ENCODE assay signal across 17 cellular contexts in the genomic region with DNA sequence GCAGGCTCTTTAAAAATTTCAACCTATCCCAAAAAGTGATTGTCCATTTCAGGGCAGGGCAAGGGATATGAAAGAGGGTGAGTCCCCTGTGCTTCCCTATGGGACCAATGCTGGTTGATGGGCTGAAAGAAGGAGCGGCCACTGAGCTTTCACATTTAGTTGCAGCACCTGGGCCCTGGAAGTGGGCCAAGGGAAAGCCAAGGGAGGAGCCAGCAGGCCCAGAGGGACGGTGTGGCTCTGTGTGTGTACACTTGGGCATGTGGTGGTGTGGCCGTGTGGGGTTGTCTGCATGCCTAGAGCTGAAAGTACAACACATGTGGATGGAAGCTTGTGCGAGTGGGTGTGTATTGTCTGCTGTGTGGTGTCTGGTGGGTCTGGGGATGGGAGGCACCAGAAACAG. TPM values are rescaled to one million over a fixed set of nuclear protein-coding genes. Genes with fewer than 3 reads are reported as not detected.
DNase-seq lines count a peak whose midpoint lies in the region; ATAC-seq and TF ChIP-seq lines count a peak whose summit lies in the region.
"Had no signal": no experiment of that assay in that cellular context is flagged by ENCODE, and none has a peak within 500 bp of the region (broad histone marks: within the 10 kb centered on the region; RNA-seq: fewer than 3 reads in every experiment).

No MANE protein-coding gene starts in this region.

- H3K9me3 ChIP-seq in T-helper 17 cell (ENCODE audit: control insufficient read depth, low read length, poor library complexity, severe bottlenecking) (no peaks in the 10 kb centered on the region), suprapubic skin (no peaks in the 10 kb centered on the region)
- H3K9me3 ChIP-seq: esophagus squamous epithelium had no signal

- 70% methylated on average over 4 of the region's 4 CpGs for WGBS in suprapubic skin

- no peak overlapping the region for H3K27ac Mint-ChIP-seq in activated CD8-positive, alpha-beta memory T cell treated with anti-CD3 and anti-CD28 coated beads, Interleukin-2, amount 10 ng/mL, durations not matched to agents 7 days and 5 days
- H3K27ac Mint-ChIP-seq in T-helper 17 cell (peak overlapping the region; percentile 79), nephron progenitor cell (peak overlapping the region; percentile 22), type B pancreatic cell (no peak overlapping the region), mesothelial cell of epicardium (no peak overlapping the region)

- no peaks in the 10 kb centered on the region for H3K9me3 Mint-ChIP-seq in activated CD8-positive, alpha-beta memory T cell treated with anti-CD3 and anti-CD28 coated beads, Interleukin-2, amount 10 ng/mL, durations not matched to agents 7 days and 5 days (ENCODE audit: low read depth)
- H3K9me3 Mint-ChIP-seq in nephron progenitor cell (no peaks in the 10 kb centered on the region), type B pancreatic cell (no peaks in the 10 kb centered on the region), mesothelial cell of epicardium (no peaks in the 10 kb centered on the region)
- H3K9me3 Mint-ChIP-seq: activated naive CD8-positive, alpha-beta T cell treated with anti-CD3 and anti-CD28 coated beads, Interleukin-2, amount 10 ng/mL, durations not matched to agents 7 days and 5 days; natural killer cell treated with Interleukin-12 subunit alpha and Interleukin-12 subunit beta and Interleukin-15 and Interleukin-18, amount 100 ng/mL, for 72 hours; stimulated activated naive B cell treated with anti-CD40 and anti-IgM and Interleukin-4, amounts not matched to agents 10 μg/mL and 1 μg/mL and 100 μg/mL, for 72 hours had no signal

- H3K36me3 ChIP-seq in H7 (replicated peaks; ENCODE audit: control insufficient read depth, insufficient read depth, low read length) (peaks cover 14% of the 10 kb centered on the region), suprapubic skin (peaks cover 53% of the 10 kb centered on the region)

- H3K27ac ChIP-seq in suprapubic skin: no peak overlapping the region

- H3K27me3 Mint-ChIP-seq in activated CD8-positive, alpha-beta memory T cell treated with anti-CD3 and anti-CD28 coated beads, Interleukin-2, amount 10 ng/mL, durations not matched to agents 7 days and 5 days: no peaks in the 10 kb centered on the region
- no peaks in the 10 kb centered on the region for H3K27me3 Mint-ChIP-seq in T-helper 17 cell
- peaks cover 5% of the 10 kb centered on the region for H3K27me3 Mint-ChIP-seq in nephron progenitor cell (ENCODE audit: low read depth, poor library complexity)
- H3K27me3 Mint-ChIP-seq in type B pancreatic cell: no peaks in the 10 kb centered on the region
- H3K27me3 Mint-ChIP-seq in mesothelial cell of epicardium (ENCODE audit: low read depth): no peaks in the 10 kb centered on the region
- H3K27me3 Mint-ChIP-seq: activated naive CD8-positive, alpha-beta T cell treated with anti-CD3 and anti-CD28 coated beads, Interleukin-2, amount 10 ng/mL, durations not matched to agents 7 days and 5 days; natural killer cell treated with Interleukin-12 subunit alpha and Interleukin-12 subunit beta and Interleukin-15 and Interleukin-18, amount 100 ng/mL, for 72 hours; stimulated activated naive B cell treated with anti-CD40 and anti-IgM and Interleukin-4, amounts not matched to agents 10 μg/mL and 1 μg/mL and 100 μg/mL, for 72 hours had no signal

- H3K27me3 ChIP-seq in H7 (ENCODE audit: control insufficient read depth, insufficient read depth, low read length) (no peaks in the 10 kb centered on the region), suprapubic skin (no peaks in the 10 kb centered on the region)
- H3K27me3 ChIP-seq: esophagus squamous epithelium had no signal

- CTCF ChIA-PET in activated CD8-positive, alpha-beta memory T cell treated with anti-CD3 and anti-CD28 coated beads, Interleukin-2, amount 10 ng/mL, durations not matched to agents 7 days and 5 days (lab: Charles Lee): no interaction called here

- no peak for TF ChIP-seq POLR2A in suprapubic skin (IDR thresholded peaks at IDR 0.05)

- TF ChIP-seq EP300 in suprapubic skin (IDR thresholded peaks at IDR 0.05): no peak

- H3K4me1 Mint-ChIP-seq in activated CD8-positive, alpha-beta memory T cell treated with anti-CD3 and anti-CD28 coated beads, Interleukin-2, amount 10 ng/mL, durations not matched to agents 7 days and 5 days: no peaks in the 10 kb centered on the region
- peaks cover 10% of the 10 kb centered on the region for H3K4me1 Mint-ChIP-seq in T-helper 17 cell
- peaks cover 18% of the 10 kb centered on the region for H3K4me1 Mint-ChIP-seq in nephron progenitor cell
- H3K4me1 Mint-ChIP-seq in type B pancreatic cell (ENCODE audit: unreplicated experiment): peaks cover 7% of the 10 kb centered on the region
- H3K4me1 Mint-ChIP-seq in mesothelial cell of epicardium: peaks cover 20% of the 10 kb centered on the region

- H3K4me3 Mint-ChIP-seq in activated CD8-positive, alpha-beta memory T cell treated with anti-CD3 and anti-CD28 coated beads, Interleukin-2, amount 10 ng/mL, durations not matched to agents 7 days and 5 days: no peak overlapping the region
- H3K4me3 Mint-ChIP-seq in T-helper 17 cell (peak overlapping the region; percentile 31), nephron progenitor cell (no peak overlapping the region), type B pancreatic cell (no peak overlapping the region), mesothelial cell of epicardium (no peak overlapping the region)
- H3K4me3 Mint-ChIP-seq: activated naive CD8-positive, alpha-beta T cell treated with anti-CD3 and anti-CD28 coated beads, Interleukin-2, amount 10 ng/mL, durations not matched to agents 7 days and 5 days; natural killer cell treated with Interleukin-12 subunit alpha and Interleukin-12 subunit beta and Interleukin-15 and Interleukin-18, amount 100 ng/mL, for 72 hours had no signal

- H3K4me3 ChIP-seq in H7 (ENCODE audit: insufficient read depth, low read depth, low read length) (no peak overlapping the region), suprapubic skin (no peak overlapping the region)
- H3K4me3 ChIP-seq: esophagus squamous epithelium had no signal

- peaks cover 35% of the 10 kb centered on the region for H3K36me3 Mint-ChIP-seq in activated CD8-positive, alpha-beta memory T cell treated with anti-CD3 and anti-CD28 coated beads, Interleukin-2, amount 10 ng/mL, durations not matched to agents 7 days and 5 days
- peaks cover 2% of the 10 kb centered on the region for H3K36me3 Mint-ChIP-seq in T-helper 17 cell (ENCODE audit: low read depth)
- peaks cover 21% of the 10 kb centered on the region for H3K36me3 Mint-ChIP-seq in nephron progenitor cell (ENCODE audit: low read depth)
- peaks cover 10% of the 10 kb centered on the region for H3K36me3 Mint-ChIP-seq in type B pancreatic cell
- H3K36me3 Mint-ChIP-seq in mesothelial cell of epicardium: peaks cover 10% of the 10 kb centered on the region

- ATAC-seq in activated CD8-positive, alpha-beta memory T cell treated with anti-CD3 and anti-CD28 coated beads, Interleukin-2, amount 10 ng/mL, durations not matched to agents 7 days and 5 days: no peak
- ATAC-seq in T-helper 17 cell: no peak
- ATAC-seq: stimulated activated naive B cell treated with anti-CD40 and anti-IgM and Interleukin-4, amounts not matched to agents 10 μg/mL and 1 μg/mL and 100 μg/mL, for 72 hours had no signal

- DNase-seq in activated CD8-positive, alpha-beta memory T cell treated with anti-CD3 and anti-CD28 coated beads for 24 hours: peak; percentile 55
- no peak for DNase-seq in activated CD8-positive, alpha-beta memory T cell treated with anti-CD3 and anti-CD28 coated beads, Interleukin-2, amount 10 ng/mL, durations not matched to agents 7 days and 5 days
- DNase-seq in H7 (peak; percentile 16), T-helper 17 cell (no peak), nephron progenitor cell (no peak), type B pancreatic cell (ENCODE audit: extremely low spot score, unreplicated experiment) (no peak), suprapubic skin (ENCODE audit: low spot score in 2 of 2) (no peak), mesothelial cell of epicardium (ENCODE audit: low spot score in 2 of 2, unreplicated experiment in 2 of 2) (no peak)
- DNase-seq: activated CD4-positive, alpha-beta T cell treated with anti-CD3 and anti-CD28 coated beads, Interleukin-2, amount 50 U/mL, for 48 hours; activated naive CD8-positive, alpha-beta T cell treated with anti-CD3 and anti-CD28 coated beads, Interleukin-2, amount 10 ng/mL, durations not matched to agents 7 days and 5 days; esophagus squamous epithelium; KG1; retina; stimulated activated CD4-positive, alpha-beta T cell treated with anti-CD3 and anti-CD28 coated beads, Interleukin-2, amount 100 ng/mL, for 48 hours; stimulated activated naive B cell treated with anti-CD40 and anti-IgM and Interleukin-4, amounts not matched to agents 10 μg/mL and 1 μg/mL and 100 μg/mL, for 72 hours; T1000 had no signal

- TF ChIP-seq CTCF in nephron progenitor cell (IDR thresholded peaks at IDR 0.05) (no peak), type B pancreatic cell (conservative IDR thresholded peaks at IDR 0.05) (no peak), suprapubic skin (IDR thresholded peaks at IDR 0.05) (no peak), mesothelial cell of epicardium (IDR thresholded peaks at IDR 0.05; ENCODE audit: unreplicated experiment) (no peak)

- H3K4me1 ChIP-seq in suprapubic skin: peaks cover 3% of the 10 kb centered on the region

RNA-seq across cellular contexts. Expression of a gene that starts 14.0 kb away (rescaled TPM):
- 10 to 100 TPM; 53.6 to 58.9 TPM for total RNA-seq in activated CD8-positive, alpha-beta memory T cell treated with anti-CD3 and anti-CD28 coated beads, Interleukin-2, amount 10 ng/mL, durations not matched to agents 7 days and 5 days
- 24.3 and 25.6 TPM in 2 replicates for total RNA-seq in H7 (2014; rRNA removed; shearing (Covaris generic))
- total RNA-seq in T-helper 17 cell: 10 to 100 TPM; 37.2 to 51.5 TPM
- 43.6 and 45.2 TPM in 2 replicates for total RNA-seq in type B pancreatic cell (ENCODE audit: low replicate concordance)
- total RNA-seq in suprapubic skin: 10 to 100 TPM; 30.7 to 47.7 (median 33.0) TPM
- 46.9 to 57.3 TPM (median 56.1 TPM) in 3 replicates for total RNA-seq in mesothelial cell of epicardium

RNA-seq across cellular contexts. Expression of a gene that starts 20.3 kb away (rescaled TPM):
- 100 to 1,000 TPM; 246 to 254 TPM for total RNA-seq in activated CD8-positive, alpha-beta memory T cell treated with anti-CD3 and anti-CD28 coated beads, Interleukin-2, amount 10 ng/mL, durations not matched to agents 7 days and 5 days
- 35.5 and 40.1 TPM in 2 replicates for total RNA-seq in H7 (2014; rRNA removed; shearing (Covaris generic))
- 10 to 100 TPM; 69.9 to 96.9 TPM for total RNA-seq in T-helper 17 cell
- total RNA-seq in type B pancreatic cell (ENCODE audit: low replicate concordance): 31.0 and 39.6 TPM in 2 replicates
- 10 to 100 TPM; 11.3 to 15.5 (median 13.8) TPM for total RNA-seq in suprapubic skin
- 36.0 to 44.5 TPM (median 41.6 TPM) in 3 replicates for total RNA-seq in mesothelial cell of epicardium

Comparison
In these comparisons a context has a peak if more than half of its experiments do, and no peak if none do; other contexts are left out.
1. DNase-seq: peak in activated CD8-positive, alpha-beta memory T cell treated with anti-CD3 and anti-CD28 coated beads for 24 hours (single experiment) and H7 (single experiment); none in activated CD8-positive, alpha-beta memory T cell treated with anti-CD3 and anti-CD28 coated beads, Interleukin-2, amount 10 ng/mL, durations not matched to agents 7 days and 5 days (single experiment), T-helper 17 cell (0 of 3), nephron progenitor cell (single experiment), type B pancreatic cell (single experiment), suprapubic skin (0 of 2) and mesothelial cell of epicardium (0 of 2).
2. H3K27ac Mint-ChIP-seq: peak in T-helper 17 cell (single experiment) and nephron progenitor cell (single experiment); none in activated CD8-positive, alpha-beta memory T cell treated with anti-CD3 and anti-CD28 coated beads, Interleukin-2, amount 10 ng/mL, durations not matched to agents 7 days and 5 days (single experiment), type B pancreatic cell (single experiment) and mesothelial cell of epicardium (single experiment).